In the genomic region with DNA sequence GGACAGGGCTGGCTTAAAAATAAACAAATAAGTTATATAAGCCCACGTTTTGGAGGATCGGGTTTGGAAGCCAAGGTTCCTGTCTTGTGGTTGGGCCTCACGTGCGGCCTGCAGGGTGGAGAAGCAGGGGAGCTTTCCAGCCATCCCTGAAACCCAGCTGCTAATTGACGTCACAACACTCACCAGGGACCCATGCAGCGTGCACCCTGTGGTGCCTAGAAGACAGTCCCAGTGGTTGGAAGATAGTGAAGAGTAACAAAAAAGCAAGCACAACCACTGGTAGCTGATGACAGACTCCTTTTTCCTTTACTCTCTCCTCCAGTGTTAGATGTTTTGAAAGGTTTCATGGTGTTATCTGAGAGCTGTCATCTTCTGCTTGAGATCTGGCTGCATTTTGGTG, we compare ENCODE assay signal across 14 cellular contexts.
A peak's percentile ranks its signal among the peaks of the same experiment; 100 is the strongest.
DNase-seq lines count a peak whose midpoint lies in the region; ATAC-seq, FAIRE-seq and TF ChIP-seq lines count a peak whose summit lies in the region.
"Had no signal": no experiment of that assay in that cellular context is flagged by ENCODE, and none has a peak within 500 bp of the region (broad histone marks: within the 10 kb centered on the region; RNA-seq: fewer than 3 reads in every experiment).

No MANE protein-coding gene starts in this region.

- H3K27ac ChIP-seq in gastroesophageal sphincter, result no peak overlapping the region
- H3K27ac ChIP-seq in aorta (ENCODE audit: low read depth in 1 of 2, low read length in 2 of 2), result no peak overlapping the region
- H3K27ac ChIP-seq: ascending aorta, C4-2B, left lung, prostate gland had no signal

- 56 to 57% methylated on average over 5 to 6 of the region's 6 CpGs for WGBS in gastroesophageal sphincter (ENCODE audit: low coverage in 1 of 2), 2 donors
- 82 to 85% methylated on average over 6 of the region's 6 CpGs for WGBS in aorta, 2 donors

- H3K36me3 ChIP-seq in gastroesophageal sphincter (no peaks in the 10 kb centered on the region), aorta (ENCODE audit: control insufficient read depth in 1 of 2, insufficient read depth in 2 of 2, low read length in 1 of 2) (no peaks in the 10 kb centered on the region)
- H3K36me3 ChIP-seq: ascending aorta, left lung, prostate gland had no signal

- no peak overlapping the region for H3K4me3 ChIP-seq in gastroesophageal sphincter
- H3K4me3 ChIP-seq in aorta (ENCODE audit: low read length in 2 of 2), result no peak overlapping the region
- H3K4me3 ChIP-seq: ascending aorta, GM23338, left lung, prostate gland had no signal

- DNase-seq in Right ventricle myocardium superior (peak; percentile 70), cardiac septum (ENCODE audit: low spot score) (no peak), aorta (peak in 1 of 2 donors; percentile 66), pons (ENCODE audit: low spot score) (no peak), D721Med (ENCODE audit: insufficient read length, low spot score) (no peak)
- DNase-seq: activated CD4-positive, CD25-positive, alpha-beta regulatory T cell treated with anti-CD3 and anti-CD28 coated beads, Interleukin-2, amount 50 U/mL, for 72 hours; left lung had no signal

- no peak for FAIRE-seq in D721Med (lab: Jason Lieb, UNC)

- no peak for TF ChIP-seq EP300 in gastroesophageal sphincter (IDR thresholded peaks at IDR 0.05)

- H3K27me3 ChIP-seq in gastroesophageal sphincter, result no peaks in the 10 kb centered on the region
- H3K27me3 ChIP-seq in aorta (ENCODE audit: control insufficient read depth in 1 of 2, insufficient read depth in 2 of 2, low read length in 1 of 2), result no peaks in the 10 kb centered on the region
- H3K27me3 ChIP-seq: ascending aorta had no signal

- intact Hi-C loops in Right ventricle myocardium superior (cut with DNase I), result no loop called here
- intact Hi-C loops in cardiac septum (cut with DNase I), result no loop called here
- intact Hi-C loops in aorta (cut with DNase I), result no loop called here

- ATAC-seq in Right ventricle myocardium superior (ENCODE audit: poor library complexity) (peak; percentile 89), HG03103 (IDR thresholded peaks at IDR 0.05; ENCODE audit: low read depth, unreplicated experiment) (peak; percentile 19), gastroesophageal sphincter (peak; percentile 67), aorta (ENCODE audit: low FRiP score) (peak; percentile 35), HG03095 (IDR thresholded peaks at IDR 0.05; ENCODE audit: unreplicated experiment) (no peak)
- ATAC-seq: GM23338, left lung had no signal

- TF ChIP-seq CTCF in gastroesophageal sphincter (IDR thresholded peaks at IDR 0.05) (no peak), D721Med (IDR thresholded peaks at IDR 0.05; ENCODE audit: insufficient read depth, missing control alignments) (no peak)

- no peaks in the 10 kb centered on the region for H3K4me1 ChIP-seq in gastroesophageal sphincter
- H3K4me1 ChIP-seq in aorta (ENCODE audit: control insufficient read depth in 1 of 2, insufficient read depth in 2 of 2, low read length in 2 of 2), result no peaks in the 10 kb centered on the region
- H3K4me1 ChIP-seq: ascending aorta, left lung had no signal

- no peaks in the 10 kb centered on the region for H3K9me3 ChIP-seq in gastroesophageal sphincter
- H3K9me3 ChIP-seq in aorta (ENCODE audit: control insufficient read depth, low read length), result no peaks in the 10 kb centered on the region
- H3K9me3 ChIP-seq: ascending aorta, left lung, prostate gland had no signal

- TF ChIP-seq POLR2A in gastroesophageal sphincter (IDR thresholded peaks at IDR 0.05), result no peak
